In the genomic region with DNA sequence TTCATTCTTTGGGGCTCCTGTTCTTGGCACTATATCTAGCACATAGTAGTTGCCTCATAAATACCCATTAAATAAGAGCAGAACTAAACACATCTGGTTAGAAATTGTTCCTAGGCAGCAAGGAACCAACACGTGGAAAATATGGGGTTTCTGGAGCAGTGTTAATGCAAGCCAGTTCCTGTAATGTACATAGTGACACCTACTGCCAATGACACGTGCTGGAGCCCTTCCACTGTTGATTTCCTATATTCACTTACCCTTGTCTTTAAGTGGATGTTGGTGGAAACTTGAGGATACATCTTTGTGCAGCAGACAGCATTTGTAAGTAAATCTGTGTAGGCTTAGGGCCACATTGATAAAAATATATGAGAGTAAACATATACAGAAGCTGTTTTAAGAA, we compare ENCODE assay signal across 16 cellular contexts. TPM values are rescaled to one million over a fixed set of nuclear protein-coding genes. Genes with fewer than 3 reads are reported as not detected.
A peak's percentile ranks its signal among the peaks of the same experiment; 100 is the strongest.
DNase-seq lines count a peak whose midpoint lies in the region; ATAC-seq lines count a peak whose summit lies in the region.
"Had no signal": no experiment of that assay in that cellular context is flagged by ENCODE, and none has a peak within 500 bp of the region (broad histone marks: within the 10 kb centered on the region; RNA-seq: fewer than 3 reads in every experiment).

No MANE protein-coding gene starts in this region.

- peaks cover 31% of the 10 kb centered on the region for H3K4me1 Mint-ChIP-seq in activated T-cell treated with anti-CD3 and anti-CD28 coated beads, Interleukin-2, amount 50 U/mL, for 4 hours (ENCODE audit: low read depth)
- H3K4me1 Mint-ChIP-seq in activated T-cell treated with anti-CD3 and anti-CD28 coated beads, Interleukin-2, amount 50 U/mL, for 72 hours (ENCODE audit: low read depth): peaks cover 49% of the 10 kb centered on the region

- H3K4me2 ChIP-seq in Karpas-422 (ENCODE audit: low read depth, low read length, poor library complexity, severe bottlenecking): peak overlapping the region; percentile 93

- peak overlapping the region; percentile 86 for H3K4me3 Mint-ChIP-seq in activated T-cell treated with anti-CD3 and anti-CD28 coated beads, Interleukin-2, amount 50 U/mL, for 4 hours
- peak overlapping the region; percentile 20 to 42 for H3K4me3 Mint-ChIP-seq in activated T-cell treated with anti-CD3 and anti-CD28 coated beads, Interleukin-2, amount 50 U/mL, for 72 hours

- peaks cover 11% of the 10 kb centered on the region for H3K27me3 Mint-ChIP-seq in activated T-cell treated with anti-CD3 and anti-CD28 coated beads, Interleukin-2, amount 50 U/mL, for 4 hours (ENCODE audit: low read depth)
- H3K27me3 Mint-ChIP-seq in activated T-cell treated with anti-CD3 and anti-CD28 coated beads, Interleukin-2, amount 50 U/mL, for 72 hours (ENCODE audit: low read depth): peaks cover 5% of the 10 kb centered on the region

- H3K27ac ChIP-seq in Karpas-422 (ENCODE audit: low read length): no peak overlapping the region
- H3K27ac ChIP-seq: SK-N-MC had no signal

- no peaks in the 10 kb centered on the region for H3K9me3 Mint-ChIP-seq in activated T-cell treated with anti-CD3 and anti-CD28 coated beads, Interleukin-2, amount 50 U/mL, for 4 hours
- H3K9me3 Mint-ChIP-seq in activated T-cell treated with anti-CD3 and anti-CD28 coated beads, Interleukin-2, amount 50 U/mL, for 72 hours: no peaks in the 10 kb centered on the region
- H3K9me3 Mint-ChIP-seq: central memory CD8-positive, alpha-beta T cell had no signal

- no peaks in the 10 kb centered on the region for H3K27me3 ChIP-seq in Karpas-422 (ENCODE audit: low read length)

- no peak for ATAC-seq in activated T-cell treated with anti-CD3 and anti-CD28 coated beads, Interleukin-2, amount 50 U/mL, for 4 hours
- ATAC-seq in activated T-cell treated with anti-CD3 and anti-CD28 coated beads, Interleukin-2, amount 50 U/mL, for 72 hours (replicated peaks in 1 of 2): no peak
- ATAC-seq in HG03469 (IDR thresholded peaks at IDR 0.05; ENCODE audit: unreplicated experiment): no peak
- ATAC-seq in HG02623 (IDR thresholded peaks at IDR 0.05; ENCODE audit: unreplicated experiment): no peak
- ATAC-seq: stimulated activated naive CD8-positive, alpha-beta T cell treated with anti-CD3 and anti-CD28 coated beads, Interleukin-15, Interleukin-2, amounts not matched to agents 100 U/mL and 50 U/mL, for 24 hours had no signal

- no peaks in the 10 kb centered on the region for H3K9me3 ChIP-seq in Karpas-422 (ENCODE audit: low read length)

- no peak overlapping the region for H2AFZ ChIP-seq in Karpas-422 (ENCODE audit: low read length)

- no peak overlapping the region for H3K27ac Mint-ChIP-seq in activated T-cell treated with anti-CD3 and anti-CD28 coated beads, Interleukin-2, amount 50 U/mL, for 72 hours

- H3K4me1 ChIP-seq in Karpas-422 (ENCODE audit: low read length): peaks cover 38% of the 10 kb centered on the region

- DNase-seq in activated T-cell treated with anti-CD3 and anti-CD28 coated beads, Interleukin-2, amount 50 U/mL, for 4 hours: no peak
- DNase-seq in activated T-cell treated with anti-CD3 and anti-CD28 coated beads for 4 hours (no peak), Karpas-422 (peak; percentile 65)
- DNase-seq in activated T-cell treated with anti-CD3 and anti-CD28 coated beads, Interleukin-2, amount 50 U/mL, for 72 hours: no peak
- peak; percentile 22 for DNase-seq in stimulated activated CD8-positive, alpha-beta memory T cell treated with anti-CD3 and anti-CD28 coated beads, Interleukin-4, amount 100 ng/mL, for 48 hours
- DNase-seq in stimulated activated CD4-positive, alpha-beta T cell treated with anti-CD3 and anti-CD28 coated beads, Interleukin-2, amount 100 ng/mL, for 24 hours: no peak
- DNase-seq: activated CD4-positive, alpha-beta T cell treated with anti-CD3 and anti-CD28 coated beads for 1 hour; activated naive CD4-positive, alpha-beta T cell treated with Interleukin-2 at 50 U/mL for 16 hours; DND-41; NCI-H187 treated with DMSO at 0.1 percent for 48 hours; stimulated activated CD4-positive, alpha-beta T cell treated with anti-CD3 and anti-CD28 coated beads, Interleukin-4, amount 100 ng/mL, for 1 hour; stimulated activated naive CD8-positive, alpha-beta T cell treated with anti-CD3 and anti-CD28 coated beads, Interleukin-15, Interleukin-2, amounts not matched to agents 100 U/mL and 50 U/mL, for 24 hours had no signal

- peaks cover 32% of the 10 kb centered on the region for H4K20me1 ChIP-seq in Karpas-422 (ENCODE audit: insufficient read depth, low read depth, low read length)

- no peak overlapping the region for H3K4me3 ChIP-seq in Karpas-422 (ENCODE audit: low read length)
- H3K4me3 ChIP-seq: SK-N-MC had no signal

- H3K36me3 ChIP-seq in Karpas-422 (ENCODE audit: insufficient read depth, low read length): peaks cover 20% of the 10 kb centered on the region

- H3K36me3 Mint-ChIP-seq in activated T-cell treated with anti-CD3 and anti-CD28 coated beads, Interleukin-2, amount 50 U/mL, for 4 hours (ENCODE audit: insufficient read depth): peaks cover 24% of the 10 kb centered on the region
- H3K36me3 Mint-ChIP-seq in activated T-cell treated with anti-CD3 and anti-CD28 coated beads, Interleukin-2, amount 50 U/mL, for 72 hours (ENCODE audit: insufficient read depth in 2 of 2): peaks cover 4% of the 10 kb centered on the region in 2 donors

- H3K79me2 ChIP-seq in Karpas-422 (ENCODE audit: low read length): peaks cover 34% of the 10 kb centered on the region

- H3K9ac ChIP-seq in Karpas-422 (ENCODE audit: low read length): no peak overlapping the region

- H3K9me2 ChIP-seq in Karpas-422 (replicated peaks; ENCODE audit: insufficient read depth, low read length): no peaks in the 10 kb centered on the region

RNA-seq across cellular contexts. Expression of a gene that starts 1.6 kb away (rescaled TPM):
- 100 to 1,000 TPM; 561 to 775 (median 745) TPM for total RNA-seq in activated T-cell treated with anti-CD3 and anti-CD28 coated beads, Interleukin-2, amount 50 U/mL, for 4 hours
- 285 and 592 TPM in 2 replicates for total RNA-seq in Karpas-422 (2014; rRNA removed; shearing (Covaris generic); ENCODE audit: low replicate concordance)
- total RNA-seq in activated T-cell treated with anti-CD3 and anti-CD28 coated beads, Interleukin-2, amount 50 U/mL, for 72 hours: 10 to 100 TPM; 46.8 to 52.4 TPM

Comparison
In these comparisons a context has a peak if more than half of its experiments do, and no peak if none do; other contexts are left out.
1. DNase-seq: peak in Karpas-422 (single experiment) and stimulated activated CD8-positive, alpha-beta memory T cell treated with anti-CD3 and anti-CD28 coated beads, Interleukin-4, amount 100 ng/mL, for 48 hours (single experiment); none in activated T-cell treated with anti-CD3 and anti-CD28 coated beads, Interleukin-2, amount 50 U/mL, for 4 hours (single experiment), activated T-cell treated with anti-CD3 and anti-CD28 coated beads for 4 hours (single experiment), activated T-cell treated with anti-CD3 and anti-CD28 coated beads, Interleukin-2, amount 50 U/mL, for 72 hours (0 of 2) and stimulated activated CD4-positive, alpha-beta T cell treated with anti-CD3 and anti-CD28 coated beads, Interleukin-2, amount 100 ng/mL, for 24 hours (0 of 2).